Comparison of ENCODE assay signal across 1 cellular context in the genomic region with DNA sequence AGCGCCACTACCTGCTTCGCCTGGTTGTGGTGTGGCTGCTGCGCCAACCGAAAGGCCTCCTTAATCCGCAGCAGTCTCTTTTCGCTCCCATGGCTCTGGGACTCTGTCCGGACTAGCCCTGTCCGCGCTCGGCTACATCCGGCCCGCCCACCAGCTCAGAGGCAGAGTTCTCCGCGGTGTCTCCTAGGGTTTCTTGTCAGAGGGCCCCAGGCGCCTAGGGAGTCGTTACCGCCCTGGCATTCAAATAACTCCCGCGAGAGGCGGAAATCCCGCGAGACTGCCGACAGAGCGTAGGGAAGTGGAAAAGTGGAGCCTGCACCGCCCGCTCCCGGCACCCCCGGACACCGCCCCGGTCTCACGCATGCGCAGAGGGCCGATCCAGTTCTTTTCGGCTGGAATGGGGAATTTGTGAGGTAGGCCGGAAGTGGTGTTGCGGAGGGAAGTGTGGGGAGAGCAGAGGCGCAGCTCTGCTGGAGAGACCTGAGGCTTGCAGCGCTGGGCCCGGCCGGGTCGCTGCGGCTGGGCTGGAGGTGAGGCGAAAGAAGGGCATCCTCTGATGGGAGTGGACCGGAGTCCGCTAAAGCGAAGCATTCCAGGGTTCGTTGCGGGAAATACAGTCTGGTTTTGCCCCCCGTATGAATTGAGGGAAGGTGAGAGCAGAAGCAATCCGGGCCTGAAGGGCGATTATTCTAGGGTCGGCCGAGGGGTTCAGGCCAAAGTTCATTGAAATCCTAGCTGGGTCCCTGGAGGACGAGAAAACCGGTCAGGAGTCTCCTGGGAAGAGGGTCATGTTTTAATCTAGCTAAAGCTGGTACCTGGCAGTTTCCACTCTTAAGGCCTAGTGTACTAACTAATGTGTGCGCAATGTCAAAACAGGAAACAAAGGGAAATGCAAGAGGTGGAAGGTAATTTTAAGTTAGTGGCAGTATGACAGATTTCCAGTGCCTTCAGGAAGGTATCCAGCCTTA.
TF ChIP-seq lines count a peak whose summit lies in the region.

Gene FAM200B, plus strand, starts transcription at position 456 of the 968 bp plus-strand sequence. CDS start 5,151 bp downstream, outside the sequence.

TF ChIP-seq in GM12878, 131 proteins besides CTCF, POLR2A, EP300 and RAD21 (continued from another document and continues in another):
- TF ChIP-seq, protein P1, sequence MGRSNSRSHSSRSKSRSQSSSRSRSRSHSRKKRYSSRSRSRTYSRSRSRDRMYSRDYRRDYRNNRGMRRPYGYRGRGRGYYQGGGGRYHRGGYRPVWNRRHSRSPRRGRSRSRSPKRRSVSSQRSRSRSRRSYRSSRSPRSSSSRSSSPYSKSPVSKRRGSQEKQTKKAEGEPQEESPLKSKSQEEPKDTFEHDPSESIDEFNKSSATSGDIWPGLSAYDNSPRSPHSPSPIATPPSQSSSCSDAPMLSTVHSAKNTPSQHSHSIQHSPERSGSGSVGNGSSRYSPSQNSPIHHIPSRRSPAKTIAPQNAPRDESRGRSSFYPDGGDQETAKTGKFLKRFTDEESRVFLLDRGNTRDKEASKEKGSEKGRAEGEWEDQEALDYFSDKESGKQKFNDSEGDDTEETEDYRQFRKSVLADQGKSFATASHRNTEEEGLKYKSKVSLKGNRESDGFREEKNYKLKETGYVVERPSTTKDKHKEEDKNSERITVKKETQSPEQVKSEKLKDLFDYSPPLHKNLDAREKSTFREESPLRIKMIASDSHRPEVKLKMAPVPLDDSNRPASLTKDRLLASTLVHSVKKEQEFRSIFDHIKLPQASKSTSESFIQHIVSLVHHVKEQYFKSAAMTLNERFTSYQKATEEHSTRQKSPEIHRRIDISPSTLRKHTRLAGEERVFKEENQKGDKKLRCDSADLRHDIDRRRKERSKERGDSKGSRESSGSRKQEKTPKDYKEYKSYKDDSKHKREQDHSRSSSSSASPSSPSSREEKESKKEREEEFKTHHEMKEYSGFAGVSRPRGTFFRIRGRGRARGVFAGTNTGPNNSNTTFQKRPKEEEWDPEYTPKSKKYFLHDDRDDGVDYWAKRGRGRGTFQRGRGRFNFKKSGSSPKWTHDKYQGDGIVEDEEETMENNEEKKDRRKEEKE (IDR thresholded peaks at IDR 0.05) = no peak
- peak; percentile 69 for TF ChIP-seq ATF2 (IDR thresholded peaks at IDR 0.05; ENCODE audit: low read length)
- TF ChIP-seq EED (IDR thresholded peaks at IDR 0.05; ENCODE audit: low read depth) = peak; percentile 90
- no peak for TF ChIP-seq NFXL1 (IDR thresholded peaks at IDR 0.05; ENCODE audit: borderline replicate concordance)
- no peak for TF ChIP-seq ZNF217 (IDR thresholded peaks at IDR 0.05)
- peak; percentile 85 for TF ChIP-seq FOXM1 (IDR thresholded peaks at IDR 0.05; ENCODE audit: low read depth, low read length)
- no peak for TF ChIP-seq BMI1 (IDR thresholded peaks at IDR 0.05; ENCODE audit: borderline replicate concordance)
- peak; percentile 11; the same call in 1 of the 2 replicates for TF ChIP-seq CHD1 (IDR thresholded peaks at IDR 0.05; ENCODE audit: low read depth, low read length)
- TF ChIP-seq RBBP5 (conservative IDR thresholded peaks at IDR 0.05) = no peak
- peak; percentile 98 for TF ChIP-seq IKZF1 (conservative IDR thresholded peaks at IDR 0.05)
- TF ChIP-seq, protein P2, sequence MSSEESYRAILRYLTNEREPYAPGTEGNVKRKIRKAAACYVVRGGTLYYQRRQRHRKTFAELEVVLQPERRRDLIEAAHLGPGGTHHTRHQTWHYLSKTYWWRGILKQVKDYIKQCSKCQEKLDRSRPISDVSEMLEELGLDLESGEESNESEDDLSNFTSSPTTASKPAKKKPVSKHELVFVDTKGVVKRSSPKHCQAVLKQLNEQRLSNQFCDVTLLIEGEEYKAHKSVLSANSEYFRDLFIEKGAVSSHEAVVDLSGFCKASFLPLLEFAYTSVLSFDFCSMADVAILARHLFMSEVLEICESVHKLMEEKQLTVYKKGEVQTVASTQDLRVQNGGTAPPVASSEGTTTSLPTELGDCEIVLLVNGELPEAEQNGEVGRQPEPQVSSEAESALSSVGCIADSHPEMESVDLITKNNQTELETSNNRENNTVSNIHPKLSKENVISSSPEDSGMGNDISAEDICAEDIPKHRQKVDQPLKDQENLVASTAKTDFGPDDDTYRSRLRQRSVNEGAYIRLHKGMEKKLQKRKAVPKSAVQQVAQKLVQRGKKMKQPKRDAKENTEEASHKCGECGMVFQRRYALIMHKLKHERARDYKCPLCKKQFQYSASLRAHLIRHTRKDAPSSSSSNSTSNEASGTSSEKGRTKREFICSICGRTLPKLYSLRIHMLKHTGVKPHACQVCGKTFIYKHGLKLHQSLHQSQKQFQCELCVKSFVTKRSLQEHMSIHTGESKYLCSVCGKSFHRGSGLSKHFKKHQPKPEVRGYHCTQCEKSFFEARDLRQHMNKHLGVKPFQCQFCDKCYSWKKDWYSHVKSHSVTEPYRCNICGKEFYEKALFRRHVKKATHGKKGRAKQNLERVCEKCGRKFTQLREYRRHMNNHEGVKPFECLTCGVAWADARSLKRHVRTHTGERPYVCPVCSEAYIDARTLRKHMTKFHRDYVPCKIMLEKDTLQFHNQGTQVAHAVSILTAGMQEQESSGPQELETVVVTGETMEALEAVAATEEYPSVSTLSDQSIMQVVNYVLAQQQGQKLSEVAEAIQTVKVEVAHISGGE (CRISPR knock-in tag; IDR thresholded peaks at IDR 0.05) = no peak
- peak; percentile 81 for TF ChIP-seq GATAD2B (conservative IDR thresholded peaks at IDR 0.05; ENCODE audit: low read depth)
- TF ChIP-seq MXI1 (IDR thresholded peaks at IDR 0.05; ENCODE audit: low read depth, low read length) = peak; percentile 97
- TF ChIP-seq IRF5 (IDR thresholded peaks at IDR 0.05; ENCODE audit: borderline replicate concordance) = peak; percentile 94
- TF ChIP-seq RFX5 (IDR thresholded peaks at IDR 0.05; ENCODE audit: low read depth, low read length) = no peak
- peak; percentile 92 for TF ChIP-seq CBX5 (IDR thresholded peaks at IDR 0.05; ENCODE audit: low read depth)
- no peak for TF ChIP-seq TCF7 (IDR thresholded peaks at IDR 0.05; ENCODE audit: borderline replicate concordance)
- no peak for TF ChIP-seq MYB (IDR thresholded peaks at IDR 0.05; ENCODE audit: borderline replicate concordance, low read depth, low read length)
- no peak for TF ChIP-seq SUZ12 (IDR thresholded peaks at IDR 0.05; ENCODE audit: unreplicated experiment)
- peak; percentile 72 for TF ChIP-seq KLF5 (IDR thresholded peaks at IDR 0.05; ENCODE audit: partially characterized antibody)
- 0 out of 2 replicates have a peak, but pooled peaks have one; percentile 54 for TF ChIP-seq ZBED1 (IDR thresholded peaks at IDR 0.05; ENCODE audit: borderline replicate concordance)
- no peak for TF ChIP-seq PAX8 (IDR thresholded peaks at IDR 0.05)
- TF ChIP-seq FOS (IDR thresholded peaks at IDR 0.05; ENCODE audit: borderline replicate concordance, extremely low read depth, insufficient read length) = no peak
- TF ChIP-seq HDGF (IDR thresholded peaks at IDR 0.05) = peak; percentile 75; the same call in 1 of the 2 replicates
- no peak for TF ChIP-seq SMARCA5 (IDR thresholded peaks at IDR 0.05)
- peak; percentile 91 to 93 for TF ChIP-seq IKZF2 (IDR thresholded peaks at IDR 0.05)
- no peak for TF ChIP-seq HDAC2 (IDR thresholded peaks at IDR 0.05)
- TF ChIP-seq NKRF (conservative IDR thresholded peaks at IDR 0.05) = peak; percentile 99
- no peak for TF ChIP-seq CBX3 (IDR thresholded peaks at IDR 0.05; ENCODE audit: borderline replicate concordance, low read depth)
- TF ChIP-seq, protein P3, sequence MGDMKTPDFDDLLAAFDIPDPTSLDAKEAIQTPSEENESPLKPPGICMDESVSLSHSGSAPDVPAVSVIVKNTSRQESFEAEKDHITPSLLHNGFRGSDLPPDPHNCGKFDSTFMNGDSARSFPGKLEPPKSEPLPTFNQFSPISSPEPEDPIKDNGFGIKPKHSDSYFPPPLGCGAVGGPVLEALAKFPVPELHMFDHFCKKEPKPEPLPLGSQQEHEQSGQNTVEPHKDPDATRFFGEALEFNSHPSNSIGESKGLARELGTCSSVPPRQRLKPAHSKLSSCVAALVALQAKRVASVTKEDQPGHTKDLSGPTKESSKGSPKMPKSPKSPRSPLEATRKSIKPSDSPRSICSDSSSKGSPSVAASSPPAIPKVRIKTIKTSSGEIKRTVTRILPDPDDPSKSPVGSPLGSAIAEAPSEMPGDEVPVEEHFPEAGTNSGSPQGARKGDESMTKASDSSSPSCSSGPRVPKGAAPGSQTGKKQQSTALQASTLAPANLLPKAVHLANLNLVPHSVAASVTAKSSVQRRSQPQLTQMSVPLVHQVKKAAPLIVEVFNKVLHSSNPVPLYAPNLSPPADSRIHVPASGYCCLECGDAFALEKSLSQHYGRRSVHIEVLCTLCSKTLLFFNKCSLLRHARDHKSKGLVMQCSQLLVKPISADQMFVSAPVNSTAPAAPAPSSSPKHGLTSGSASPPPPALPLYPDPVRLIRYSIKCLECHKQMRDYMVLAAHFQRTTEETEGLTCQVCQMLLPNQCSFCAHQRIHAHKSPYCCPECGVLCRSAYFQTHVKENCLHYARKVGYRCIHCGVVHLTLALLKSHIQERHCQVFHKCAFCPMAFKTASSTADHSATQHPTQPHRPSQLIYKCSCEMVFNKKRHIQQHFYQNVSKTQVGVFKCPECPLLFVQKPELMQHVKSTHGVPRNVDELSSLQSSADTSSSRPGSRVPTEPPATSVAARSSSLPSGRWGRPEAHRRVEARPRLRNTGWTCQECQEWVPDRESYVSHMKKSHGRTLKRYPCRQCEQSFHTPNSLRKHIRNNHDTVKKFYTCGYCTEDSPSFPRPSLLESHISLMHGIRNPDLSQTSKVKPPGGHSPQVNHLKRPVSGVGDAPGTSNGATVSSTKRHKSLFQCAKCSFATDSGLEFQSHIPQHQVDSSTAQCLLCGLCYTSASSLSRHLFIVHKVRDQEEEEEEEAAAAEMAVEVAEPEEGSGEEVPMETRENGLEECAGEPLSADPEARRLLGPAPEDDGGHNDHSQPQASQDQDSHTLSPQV (IDR thresholded peaks at IDR 0.05) = no peak
- 0 out of 2 replicates have a peak, but pooled peaks have one; percentile 31 for TF ChIP-seq NR2F1 (conservative IDR thresholded peaks at IDR 0.05)
- TF ChIP-seq BACH1 (IDR thresholded peaks at IDR 0.05; ENCODE audit: borderline replicate concordance) = peak; percentile 52; the same call in 1 of the 2 replicates
- TF ChIP-seq ESRRA (IDR thresholded peaks at IDR 0.05; ENCODE audit: low read length) = no peak
- TF ChIP-seq USF1 (IDR thresholded peaks at IDR 0.05; ENCODE audit: borderline replicate concordance, extremely low read length, insufficient read depth, low read depth, low read length) = no peak
- no peak; the same call in 1 of the 2 replicates for TF ChIP-seq GABPA (IDR thresholded peaks at IDR 0.05; ENCODE audit: low read depth)
- peak; percentile 47; the same call in 1 of the 2 replicates for TF ChIP-seq CREM (IDR thresholded peaks at IDR 0.05; ENCODE audit: low read depth)
- no peak for TF ChIP-seq WRNIP1 (IDR thresholded peaks at IDR 0.05; ENCODE audit: borderline replicate concordance, low read depth, low read length)
- peak; percentile 86 for TF ChIP-seq NRF1 (conservative IDR thresholded peaks at IDR 0.05; ENCODE audit: low read depth, low read length)
- no peak; the same call in 1 of the 2 replicates for TF ChIP-seq DPF2 (IDR thresholded peaks at IDR 0.05)
- no peak for TF ChIP-seq SREBF2 (IDR thresholded peaks at IDR 0.05; ENCODE audit: low read length)
- TF ChIP-seq FOXK2 (IDR thresholded peaks at IDR 0.05) = no peak
- TF ChIP-seq JUND (IDR thresholded peaks at IDR 0.05; ENCODE audit: low read depth, low read length) = no peak
- TF ChIP-seq HSF1 (IDR thresholded peaks at IDR 0.05; ENCODE audit: low read depth, low read length) = no peak
